ENCODE assay signal across 20 cellular contexts in genomic region chr1:61604684-61605083, GRCh38.
"Had no signal": no experiment of that assay in that cellular context is flagged by ENCODE, and none has a peak within 500 bp of the region (broad histone marks: within the 10 kb centered on the region; RNA-seq: fewer than 3 reads in every experiment).

No MANE protein-coding gene starts in this region.

- H3K36me3 Mint-ChIP-seq: activated CD8-positive, alpha-beta memory T cell treated with anti-CD3 and anti-CD28 coated beads, Interleukin-2, amount 10 ng/mL, durations not matched to agents 7 days and 5 days; activated naive CD8-positive, alpha-beta T cell; naive B cell had no signal

- H3K27me3 Mint-ChIP-seq: activated naive CD8-positive, alpha-beta T cell had no signal

- DNase-seq: activated CD4-positive, alpha-beta T cell treated with anti-CD3 and anti-CD28 coated beads, Interleukin-2, amount 50 U/mL, for 48 hours; activated CD8-positive, alpha-beta memory T cell treated with anti-CD3 and anti-CD28 coated beads, Interleukin-2, amount 10 ng/mL, durations not matched to agents 7 days and 5 days; activated effector memory CD4-positive, alpha-beta T cell treated with anti-CD3 and anti-CD28 coated beads, Interleukin-2, amount 50 U/mL, for 16 hours; activated T-cell treated with anti-CD3 and anti-CD28 coated beads, Interleukin-2, amount 50 U/mL, for 24 hours; dorsolateral prefrontal cortex; esophagus squamous epithelium; hypothalamus; naive B cell; pancreas; stimulated activated CD4-positive, alpha-beta T cell treated with anti-CD3 and anti-CD28 coated beads, Interleukin-15, amount 100 ng/mL, for 24 hours; stimulated activated CD4-positive, alpha-beta T cell treated with anti-CD3 and anti-CD28 coated beads, Interleukin-4, amount 100 ng/mL, for 24 hours; stimulated activated naive CD8-positive, alpha-beta T cell treated with anti-CD3 and anti-CD28 coated beads, Interleukin-15, amount 100 ng/mL, for 72 hours; T-helper 2 cell; testis had no signal

- FAIRE-seq: bronchial epithelial cell, endometrium, pancreas had no signal

- H3K27me3 ChIP-seq: dorsolateral prefrontal cortex, esophagus squamous epithelium, gastroesophageal sphincter, pancreas, testis had no signal

- H3K4me1 ChIP-seq: gastroesophageal sphincter, pancreas, testis had no signal

- H3K9me3 Mint-ChIP-seq: activated T-cell treated with anti-CD3 and anti-CD28 coated beads, Interleukin-2, amount 50 U/mL, for 24 hours; naive B cell; stimulated activated naive CD8-positive, alpha-beta T cell treated with anti-CD3 and anti-CD28 coated beads, Interleukin-15, amount 100 ng/mL, for 72 hours had no signal

- ATAC-seq: activated CD4-positive, CD25-positive, alpha-beta regulatory T cell treated with anti-CD3 and anti-CD28 coated beads, Interleukin-2, amount 50 U/mL, for 24 hours; activated CD8-positive, alpha-beta memory T cell treated with anti-CD3 and anti-CD28 coated beads, Interleukin-2, amount 10 ng/mL, durations not matched to agents 7 days and 5 days; gastroesophageal sphincter; stimulated activated naive CD8-positive, alpha-beta T cell treated with anti-CD3 and anti-CD28 coated beads, Interleukin-15, amount 100 ng/mL, for 72 hours had no signal

- H3K4me1 Mint-ChIP-seq: naive B cell; stimulated activated naive CD8-positive, alpha-beta T cell treated with anti-CD3 and anti-CD28 coated beads, Interleukin-15, amount 100 ng/mL, for 72 hours had no signal

- H3K27ac Mint-ChIP-seq: activated CD8-positive, alpha-beta memory T cell treated with anti-CD3 and anti-CD28 coated beads, Interleukin-2, amount 10 ng/mL, durations not matched to agents 7 days and 5 days; activated naive CD8-positive, alpha-beta T cell; activated T-cell treated with anti-CD3 and anti-CD28 coated beads, Interleukin-2, amount 50 U/mL, for 24 hours; naive B cell; stimulated activated naive CD8-positive, alpha-beta T cell treated with anti-CD3 and anti-CD28 coated beads, Interleukin-15, amount 100 ng/mL, for 72 hours had no signal

- H3K27ac ChIP-seq: dorsolateral prefrontal cortex, pancreas, testis had no signal

- H3K4me3 ChIP-seq: dorsolateral prefrontal cortex, esophagus squamous epithelium, gastroesophageal sphincter, lung, pancreas, testis had no signal

- H3K9me3 ChIP-seq: esophagus squamous epithelium, gastroesophageal sphincter, pancreas, testis had no signal

- H3K36me3 ChIP-seq: esophagus squamous epithelium, gastroesophageal sphincter, pancreas had no signal

- H3K4me3 Mint-ChIP-seq: activated CD8-positive, alpha-beta memory T cell treated with anti-CD3 and anti-CD28 coated beads, Interleukin-2, amount 10 ng/mL, durations not matched to agents 7 days and 5 days; activated naive CD8-positive, alpha-beta T cell; activated T-cell treated with anti-CD3 and anti-CD28 coated beads, Interleukin-2, amount 50 U/mL, for 24 hours; naive B cell; stimulated activated naive CD8-positive, alpha-beta T cell treated with anti-CD3 and anti-CD28 coated beads, Interleukin-15, amount 100 ng/mL, for 72 hours had no signal
